Comparison of ENCODE assay signal across 18 cellular contexts in the genomic region with DNA sequence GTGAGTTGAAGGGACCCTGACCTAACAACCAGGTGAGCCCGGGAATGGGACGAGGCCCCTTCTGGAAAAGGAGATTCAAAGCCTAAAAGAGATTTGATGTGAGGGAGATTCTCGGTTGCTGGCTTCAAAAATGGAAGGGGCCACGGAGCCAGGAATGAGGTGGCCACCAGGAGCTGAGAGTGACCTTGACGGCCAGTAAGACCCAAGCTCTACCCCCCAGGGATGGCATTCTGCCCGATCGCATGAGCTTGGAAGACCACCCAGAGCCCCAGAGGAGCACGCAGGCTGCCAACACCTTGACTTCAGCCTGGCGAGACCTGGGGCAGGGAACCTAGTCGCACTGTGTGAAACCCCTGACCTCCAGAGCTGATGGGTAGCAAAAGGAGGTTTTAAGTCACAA.
DNase-seq lines count a peak whose midpoint lies in the region; ATAC-seq, FAIRE-seq and TF ChIP-seq lines count a peak whose summit lies in the region.
"Had no signal": no experiment of that assay in that cellular context is flagged by ENCODE, and none has a peak within 500 bp of the region (broad histone marks: within the 10 kb centered on the region; RNA-seq: fewer than 3 reads in every experiment).

No MANE protein-coding gene starts in this region.

- no peaks in the 10 kb centered on the region for H3K36me3 Mint-ChIP-seq in stimulated activated naive B cell treated with anti-CD40 and anti-IgM and Interleukin-4, amounts not matched to agents 10 μg/mL and 1 μg/mL and 100 μg/mL, for 72 hours
- H3K36me3 Mint-ChIP-seq: CD8-positive, alpha-beta memory T cell had no signal

- intact Hi-C loops in HepG2 (cut with micrococcal nuclease; ENCODE audit: unreplicated experiment) (no loop called here), right lobe of liver (cut with DNase I) (no loop called here)

- H2BK12ac ChIP-seq in H1 (ENCODE audit: low read depth, low read length) (no peak overlapping the region), neuronal stem cell (ENCODE audit: low read length) (no peak overlapping the region)

- no peak overlapping the region for H3K56ac ChIP-seq in H1 (replicated peaks; ENCODE audit: insufficient read length, low read depth, low read length)

- WGBS in HepG2 (ENCODE audit: low lambda C conversion rate), result 31% methylated on average over 10 of the region's 10 CpGs
- 80% methylated on average over 6 of the region's 10 CpGs for WGBS in right lobe of liver (ENCODE audit: insufficient coverage, low coverage, low lambda C conversion rate, missing lambda C conversion rate)
- 89% methylated on average over 10 of the region's 10 CpGs; no CpG with 5 or more reads in 1 of the 2 experiments for WGBS in H1 (ENCODE audit: extremely low coverage in 1 of 2, insufficient coverage in 1 of 2, insufficient read length in 1 of 2, insufficient replicate concordance in 2 of 2, low coverage in 1 of 2, low lambda C conversion rate in 2 of 2, missing lambda C conversion rate in 1 of 2), 2 experiments
- no CpG with 5 or more reads among the region's 10 CpGs for WGBS in neuronal stem cell (ENCODE audit: extremely low coverage in 2 of 2, insufficient read length in 2 of 2, insufficient replicate concordance in 1 of 2), 2 donors
- 66 to 73% methylated on average over 9 to 10 of the region's 10 CpGs for WGBS in tibial nerve, 2 donors

- H3K79me2 ChIP-seq in HepG2 (ENCODE audit: insufficient read depth, low read length), result no peaks in the 10 kb centered on the region
- no peaks in the 10 kb centered on the region for H3K79me2 ChIP-seq in H1 (ENCODE audit: control insufficient read depth in 1 of 2, insufficient read depth in 2 of 2, low read length in 2 of 2)
- no peaks in the 10 kb centered on the region for H3K79me2 ChIP-seq in osteoblast (ENCODE audit: insufficient read depth, low read length)

- peaks cover 2 to 23% of the 10 kb centered on the region in 2 experiments; a peak in 3 of 5 replicates for H3K27me3 ChIP-seq in HepG2 (ENCODE audit: control insufficient read depth in 1 of 2, insufficient read depth in 2 of 2, low read length in 2 of 2)
- H3K27me3 ChIP-seq in right lobe of liver, result no peaks in the 10 kb centered on the region
- no peaks in the 10 kb centered on the region for H3K27me3 ChIP-seq in H1 (replicated peaks in 1 of 4; ENCODE audit: control insufficient read depth in 3 of 4, extremely low read depth in 1 of 4, insufficient read depth in 3 of 4, low read length in 3 of 4)
- H3K27me3 ChIP-seq in neuronal stem cell (ENCODE audit: control insufficient read depth in 3 of 3, insufficient read depth in 3 of 3, low read depth in 1 of 3, low read length in 3 of 3), result peaks cover 0 to 7% (median 0%) of the 10 kb centered on the region in 3 experiments
- no peaks in the 10 kb centered on the region for H3K27me3 ChIP-seq in tibial nerve
- no peaks in the 10 kb centered on the region for H3K27me3 ChIP-seq in osteoblast (ENCODE audit: insufficient read depth, low read length)
- H3K27me3 ChIP-seq: BLaER1 had no signal

- H3K36me3 ChIP-seq in HepG2 (replicated peaks in 1 of 2; ENCODE audit: control insufficient read depth in 1 of 2, insufficient read depth in 2 of 2, low read length in 2 of 2) (no peaks in the 10 kb centered on the region), right lobe of liver (no peaks in the 10 kb centered on the region), H1 (ENCODE audit: control insufficient read depth in 2 of 4, insufficient read depth in 4 of 4, low read length in 3 of 4) (no peaks in the 10 kb centered on the region), neuronal stem cell (replicated peaks in 1 of 2; ENCODE audit: control insufficient read depth in 2 of 2, insufficient read depth in 2 of 2, low read length in 2 of 2) (no peaks in the 10 kb centered on the region), tibial nerve (no peaks in the 10 kb centered on the region), osteoblast (ENCODE audit: insufficient read depth, low read length) (no peaks in the 10 kb centered on the region)
- H3K36me3 ChIP-seq: BLaER1 had no signal

- H3K9me3 ChIP-seq in HepG2 (ENCODE audit: low read length) (no peaks in the 10 kb centered on the region), right lobe of liver (no peaks in the 10 kb centered on the region), H1 (ENCODE audit: insufficient read depth in 2 of 2, low read depth in 1 of 2, low read length in 1 of 2) (no peaks in the 10 kb centered on the region), neuronal stem cell (replicated peaks in 1 of 2; ENCODE audit: control insufficient read depth in 2 of 2, insufficient read depth in 1 of 2, low read depth in 1 of 2, low read length in 2 of 2) (peaks cover 0 to 3% of the 10 kb centered on the region in 2 donors), tibial nerve (no peaks in the 10 kb centered on the region), osteoblast (ENCODE audit: low read depth, low read length) (no peaks in the 10 kb centered on the region)
- H3K9me3 ChIP-seq: BLaER1, Caco-2 had no signal

- H3K4me2 ChIP-seq in HepG2 (ENCODE audit: low read depth, low read length) (no peak overlapping the region), H1 (ENCODE audit: insufficient read depth in 1 of 2, low read depth in 2 of 2, low read length in 2 of 2) (no peak overlapping the region), neuronal stem cell (ENCODE audit: insufficient read depth, low read length, poor library complexity, severe bottlenecking) (no peak overlapping the region), osteoblast (ENCODE audit: insufficient read depth, low read length) (no peak overlapping the region)
- H3K4me2 ChIP-seq: BLaER1 had no signal

- H3K4me3 ChIP-seq in HepG2 (replicated peaks in 1 of 3; ENCODE audit: insufficient read depth in 1 of 3, low read depth in 2 of 3, low read length in 3 of 3) (no peak overlapping the region), right lobe of liver (no peak overlapping the region), H1 (ENCODE audit: extremely low read depth in 1 of 4, insufficient read depth in 2 of 4, low read depth in 3 of 4, low read length in 4 of 4) (no peak overlapping the region), neuronal stem cell (ENCODE audit: low read length in 2 of 2) (no peak overlapping the region), tibial nerve (no peak overlapping the region), osteoblast (ENCODE audit: insufficient read depth, low read length) (no peak overlapping the region)
- H3K4me3 ChIP-seq: BLaER1, GM23248 had no signal

- H3K23me2 ChIP-seq in H1 (ENCODE audit: low read depth, low read length), result no peaks in the 10 kb centered on the region

- ATAC-seq in HepG2 (no peak), right lobe of liver (no peak)
- no peak for ATAC-seq in stimulated activated naive B cell treated with anti-CD40 and anti-IgM and Interleukin-4, amounts not matched to agents 10 μg/mL and 1 μg/mL and 100 μg/mL, for 72 hours (replicated peaks)

- H3K14ac ChIP-seq in H1 (ENCODE audit: insufficient read length) (no peak overlapping the region), neuronal stem cell (ENCODE audit: low read length) (peak overlapping the region; percentile 58)

- peaks cover 0 to 2% of the 10 kb centered on the region in 2 donors for H3K4me1 Mint-ChIP-seq in stimulated activated naive B cell treated with anti-CD40 and anti-IgM and Interleukin-4, amounts not matched to agents 10 μg/mL and 1 μg/mL and 100 μg/mL, for 72 hours
- H3K4me1 Mint-ChIP-seq: CD8-positive, alpha-beta memory T cell had no signal

- H2BK15ac ChIP-seq in H1 (ENCODE audit: low read length) (peak overlapping the region; percentile 46; the same call in 1 of the 2 replicates), neuronal stem cell (ENCODE audit: low read length) (no peak overlapping the region)

- BruUV-seq in HepG2 (replicated peaks; lab: Mats Ljungman, UMichigan), result no TSS peak

- in situ Hi-C loops in HepG2 (cut with HindIII; ENCODE audit: extremely low pct_ligation_motif_present, low pct_unique_long_range_greater_than_20kb), result no loop called here

- H2AFZ ChIP-seq in HepG2 (ENCODE audit: low read length) (no peak overlapping the region), H1 (ENCODE audit: low read length) (no peak overlapping the region), neuronal stem cell (ENCODE audit: low read length) (no peak overlapping the region), osteoblast (ENCODE audit: low read length) (no peak overlapping the region)
- H2AFZ ChIP-seq: GM23248 had no signal

- H4K91ac ChIP-seq in H1 (replicated peaks; ENCODE audit: insufficient read length, low read length) (no peak overlapping the region), neuronal stem cell (ENCODE audit: low read depth, low read length, poor library complexity) (no peak overlapping the region)

- H3K79me1 ChIP-seq in H1 (ENCODE audit: low read depth, low read length) (no peaks in the 10 kb centered on the region), neuronal stem cell (ENCODE audit: low read depth, low read length) (peaks cover 1% of the 10 kb centered on the region)

- CTCF ChIA-PET in HepG2 (lab: Yijun Ruan, JAX; ENCODE audit: low intra/inter-chr PET ratio, low total read pairs) (no interaction called here), H1 (lab: Charles Lee; ENCODE audit: partially characterized antibody) (interaction anchor here (0.9 to 4.0 kb wide), 10 partner anchors 10 to 244 kb away, joined by 4 to 17 read pairs (median 5); a partner anchor contains a TSS)

- H4K20me1 ChIP-seq in HepG2 (ENCODE audit: insufficient read depth, low read length), result no peaks in the 10 kb centered on the region
- H4K20me1 ChIP-seq in H1 (replicated peaks in 1 of 2; ENCODE audit: control insufficient read depth in 1 of 2, insufficient read depth in 2 of 2, low read length in 2 of 2), result no peaks in the 10 kb centered on the region
- H4K20me1 ChIP-seq in osteoblast (ENCODE audit: insufficient read depth, low read length), result no peaks in the 10 kb centered on the region
- H4K20me1 ChIP-seq: BLaER1 had no signal

- no peak overlapping the region for H4K5ac ChIP-seq in H1 (ENCODE audit: insufficient read length, low read depth, low read length)

- H3K23ac ChIP-seq in H1 (ENCODE audit: insufficient read length), result no peak overlapping the region
- H3K23ac ChIP-seq in neuronal stem cell (ENCODE audit: low read depth, low read length, poor library complexity), result peak overlapping the region; percentile 5

- TF ChIP-seq EP300 in HepG2 (IDR thresholded peaks at IDR 0.05; ENCODE audit: low read depth in 2 of 2, low read length in 2 of 2) (no peak), HepG2 (CRISPR knock-in tag; IDR thresholded peaks at IDR 0.05; ENCODE audit: borderline replicate concordance) (no peak), H1 (IDR thresholded peaks at IDR 0.05; ENCODE audit: borderline replicate concordance in 1 of 2, low read depth in 2 of 2, low read length in 2 of 2) (no peak), tibial nerve (IDR thresholded peaks at IDR 0.05) (no peak)

- POLR2A ChIA-PET in HepG2 (lab: Yijun Ruan, JAX), result no interaction called here
- POLR2A ChIA-PET in H1 (lab: Charles Lee; ENCODE audit: partially characterized antibody), result interaction anchor here (1.3 kb wide), 1 partner anchor 13 kb away, joined by 3 read pairs; no protein-coding TSS in a partner anchor

- no peak for TF ChIP-seq RAD21 in HepG2 (CRISPR knock-in tag; IDR thresholded peaks at IDR 0.05)
- TF ChIP-seq RAD21 in H1 (IDR thresholded peaks at IDR 0.05 in 1 of 2, conservative IDR thresholded peaks at IDR 0.05 in 1 of 2; ENCODE audit: low read depth in 2 of 2, low read length in 2 of 2), result no peak

- FAIRE-seq in HepG2 (lab: Jason Lieb, UNC) (no peak), H1 (lab: Jason Lieb, UNC) (no peak)

- H2BK20ac ChIP-seq in H1 (ENCODE audit: low read length), result no peak overlapping the region

- peak overlapping the region; percentile 32; the same call in 1 of the 2 replicates for H3K18ac ChIP-seq in H1 (ENCODE audit: extremely low read depth, low read length)
- H3K18ac ChIP-seq in neuronal stem cell (ENCODE audit: low read length), result peak overlapping the region; percentile 63

- no peak overlapping the region for H3K4ac ChIP-seq in H1 (replicated peaks; ENCODE audit: insufficient read length, low read depth, low read length)
- no peak overlapping the region for H3K4ac ChIP-seq in neuronal stem cell (ENCODE audit: low read length)

- H3K4me1 ChIP-seq in HepG2 (ENCODE audit: insufficient read depth, low read length) (no peaks in the 10 kb centered on the region), right lobe of liver (no peaks in the 10 kb centered on the region), H1 (replicated peaks in 1 of 4; ENCODE audit: control insufficient read depth in 3 of 4, insufficient read depth in 4 of 4, low read length in 3 of 4) (no peaks in the 10 kb centered on the region), neuronal stem cell (ENCODE audit: control insufficient read depth in 2 of 2, insufficient read depth in 1 of 2, low read depth in 1 of 2, low read length in 2 of 2) (peaks cover 0 to 1% of the 10 kb centered on the region in 2 donors), tibial nerve (peaks cover 0 to 20% (median 7%) of the 10 kb centered on the region in 4 donors), osteoblast (ENCODE audit: insufficient read depth, low read length) (no peaks in the 10 kb centered on the region)
- H3K4me1 ChIP-seq: BLaER1, Caco-2 had no signal

- H3K27ac Mint-ChIP-seq in stimulated activated naive B cell treated with anti-CD40 and anti-IgM and Interleukin-4, amounts not matched to agents 10 μg/mL and 1 μg/mL and 100 μg/mL, for 72 hours, result no peak overlapping the region
- H3K27ac Mint-ChIP-seq: CD8-positive, alpha-beta memory T cell had no signal

- H3K27ac ChIP-seq in HepG2 (ENCODE audit: extremely low read length, insufficient read depth, low read length) (no peak overlapping the region), right lobe of liver (no peak overlapping the region), H1 (ENCODE audit: low read depth, low read length) (no peak overlapping the region), neuronal stem cell (replicated peaks; ENCODE audit: low read length) (no peak overlapping the region), tibial nerve (peak overlapping the region; percentile 64 to 95 (median 78)), osteoblast (ENCODE audit: low read depth, low read length) (no peak overlapping the region)
- H3K27ac ChIP-seq: BLaER1, GM23248, HL-60 had no signal

- DNase-seq in HepG2 (ENCODE audit: low spot score) (no peak), right lobe of liver (no peak), H1 (ENCODE audit: low read depth in 1 of 2, low spot score in 2 of 2) (no peak), neuronal stem cell (ENCODE audit: low spot score) (no peak), tibial nerve (ENCODE audit: low spot score in 2 of 2) (no peak), cerebellum (ENCODE audit: low spot score) (no peak), osteoblast (ENCODE audit: insufficient read length, low spot score, missing footprints) (no peak)
- no peak for DNase-seq in stimulated activated naive B cell treated with anti-CD40 and anti-IgM and Interleukin-4, amounts not matched to agents 10 μg/mL and 1 μg/mL and 100 μg/mL, for 72 hours
- DNase-seq: 8988T; AML-193; Caco-2; CD8-positive, alpha-beta memory T cell; DND-41; GF-D8; GM23248; H7 had no signal

- no peak overlapping the region for H3K9ac ChIP-seq in HepG2 (ENCODE audit: insufficient read depth, low read depth, low read length)
- no peak overlapping the region for H3K9ac ChIP-seq in H1 (replicated peaks in 1 of 4; ENCODE audit: extremely low read depth in 1 of 4, low read depth in 3 of 4, low read length in 3 of 4)
- no peak overlapping the region for H3K9ac ChIP-seq in neuronal stem cell (ENCODE audit: low read depth, low read length, poor library complexity)
- H3K9ac ChIP-seq: BLaER1, GM23248 had no signal

- H3K4me3 Mint-ChIP-seq in stimulated activated naive B cell treated with anti-CD40 and anti-IgM and Interleukin-4, amounts not matched to agents 10 μg/mL and 1 μg/mL and 100 μg/mL, for 72 hours, result no peak overlapping the region
- H3K4me3 Mint-ChIP-seq: CD8-positive, alpha-beta memory T cell had no signal

- H2BK120ac ChIP-seq in H1 (replicated peaks; ENCODE audit: low read depth, low read length) (no peak overlapping the region), neuronal stem cell (ENCODE audit: low read depth, low read length) (no peak overlapping the region)

- peaks cover 4 to 5% of the 10 kb centered on the region in 2 donors for H3K9me3 Mint-ChIP-seq in stimulated activated naive B cell treated with anti-CD40 and anti-IgM and Interleukin-4, amounts not matched to agents 10 μg/mL and 1 μg/mL and 100 μg/mL, for 72 hours

- H2BK5ac ChIP-seq in H1 (ENCODE audit: low read depth, low read length), result no peak overlapping the region
- no peak overlapping the region for H2BK5ac ChIP-seq in neuronal stem cell (ENCODE audit: low read length)

- no peak for TF ChIP-seq CTCF in HepG2 (CRISPR knock-in tag; IDR thresholded peaks at IDR 0.05)
- TF ChIP-seq CTCF in right lobe of liver (IDR thresholded peaks at IDR 0.05), result no peak
- TF ChIP-seq CTCF in H1 (IDR thresholded peaks at IDR 0.05; ENCODE audit: control extremely low read depth in 1 of 3, insufficient read depth in 1 of 3, low read depth in 1 of 3, low read length in 3 of 3), result no peak
- TF ChIP-seq CTCF in tibial nerve (IDR thresholded peaks at IDR 0.05), result no peak
- TF ChIP-seq CTCF in osteoblast (IDR thresholded peaks at IDR 0.05; ENCODE audit: extremely low read depth, low read depth, low read length), result no peak

- TF ChIP-seq POLR2A in HepG2 (IDR thresholded peaks at IDR 0.05; ENCODE audit: insufficient read depth in 1 of 2, low read depth in 2 of 2, low read length in 2 of 2) (no peak), right lobe of liver (IDR thresholded peaks at IDR 0.05) (no peak), H1 (IDR thresholded peaks at IDR 0.05; ENCODE audit: control extremely low read depth in 1 of 2, low read depth in 2 of 2, low read length in 2 of 2) (no peak), tibial nerve (IDR thresholded peaks at IDR 0.05) (no peak)

- H3K27me3 Mint-ChIP-seq in stimulated activated naive B cell treated with anti-CD40 and anti-IgM and Interleukin-4, amounts not matched to agents 10 μg/mL and 1 μg/mL and 100 μg/mL, for 72 hours, result peaks cover 0 to 20% of the 10 kb centered on the region in 2 donors

- H2AK5ac ChIP-seq in H1 (ENCODE audit: low read depth, low read length) (no peak overlapping the region), neuronal stem cell (ENCODE audit: low read depth, low read length) (peak overlapping the region; percentile 77)

- H4K8ac ChIP-seq in H1 (ENCODE audit: extremely low read depth, insufficient read depth, low read length) (no peak overlapping the region; the same call in 1 of the 2 replicates), neuronal stem cell (ENCODE audit: low read depth, low read length) (no peak overlapping the region)

Comparison
In these comparisons a context has a peak if more than half of its experiments do, and no peak if none do; other contexts are left out.
1. H3K27ac ChIP-seq: peak in tibial nerve (4 of 4); none in HepG2 (single experiment), right lobe of liver (0 of 3), H1 (single experiment), neuronal stem cell (single experiment) and osteoblast (single experiment).